8 cellular contexts compared by ENCODE assay signal in genomic region chr6:30067460-30068139, GRCh38. TPM values are rescaled to one million over a fixed set of nuclear protein-coding genes. Genes with fewer than 3 reads are reported as not detected.
DNase-seq lines count a peak whose midpoint lies in the region; ATAC-seq and TF ChIP-seq lines count a peak whose summit lies in the region.

No MANE protein-coding gene starts in this region.

- H3K4me1 ChIP-seq in BLaER1 = peaks cover 40% of the 10 kb centered on the region

- H3K36me3 ChIP-seq in BLaER1 (peaks cover 44% of the 10 kb centered on the region), MG63 (peaks cover 14% of the 10 kb centered on the region; the same call in 1 of the 2 replicates)

- intact Hi-C loops in dorsolateral prefrontal cortex (cut with DNase I) = loop anchor here (2.0 to 10.0 kb wide), 5 partner anchors 25 to 413 kb away; partner anchors contain the start of genes TRIM26 (in 2 of the 2) and MOG (in 1 of the 2)

- POLR2A ChIA-PET in naive thymus-derived CD8-positive, alpha-beta T cell (lab: Charles Lee) = interaction anchor here (0.7 to 2.4 kb wide), 2 partner anchors 259 to 342 kb away, joined by 3 to 20 read pairs; partner anchors contain the start of gene TRIM39

- H3K27me3 Mint-ChIP-seq in naive thymus-derived CD8-positive, alpha-beta T cell = peaks cover 13 to 30% (median 22%) of the 10 kb centered on the region in 5 donors

- no peaks in the 10 kb centered on the region for H3K9me3 Mint-ChIP-seq in naive thymus-derived CD8-positive, alpha-beta T cell

- H3K4me1 Mint-ChIP-seq in naive thymus-derived CD8-positive, alpha-beta T cell = peaks cover 37 to 74% (median 58%) of the 10 kb centered on the region in 4 donors

- H3K4me3 Mint-ChIP-seq in naive thymus-derived CD8-positive, alpha-beta T cell = peak overlapping the region; percentile 86 to 99 (median 98)

- peak overlapping the region; percentile 75 for H3K27ac ChIP-seq in BLaER1
- H3K27ac ChIP-seq in dorsolateral prefrontal cortex = peak overlapping the region; percentile 63 to 95 (median 90)

- H4K20me1 ChIP-seq in BLaER1 = peaks cover 4% of the 10 kb centered on the region; the same call in 1 of the 2 replicates

- H3K27me3 ChIP-seq in BLaER1 (peaks cover 13% of the 10 kb centered on the region), MG63 (no peaks in the 10 kb centered on the region), dorsolateral prefrontal cortex (peaks cover 0 to 22% (median 0%) of the 10 kb centered on the region in 45 donors)

- H3K9me3 ChIP-seq in BLaER1 (no peaks in the 10 kb centered on the region), MG63 (no peaks in the 10 kb centered on the region)

- peak overlapping the region; percentile 73 for H3K4me3 ChIP-seq in BLaER1
- peak overlapping the region; percentile 67 for H3K4me3 ChIP-seq in MG63
- H3K4me3 ChIP-seq in dorsolateral prefrontal cortex = peak overlapping the region; percentile 53 to 98 (median 82)

- no peak for TF ChIP-seq CTCF in dorsolateral prefrontal cortex (IDR thresholded peaks at IDR 0.05 in 54 of 56, conservative IDR thresholded peaks at IDR 0.05 in 2 of 56; ENCODE audit: low read depth in 1 of 56, partially characterized antibody in 56 of 56)

- H3K36me3 Mint-ChIP-seq in naive thymus-derived CD8-positive, alpha-beta T cell = peaks cover 15 to 72% (median 23%) of the 10 kb centered on the region in 3 donors

- H3K9ac ChIP-seq in BLaER1 = peak overlapping the region; percentile 75

- peak overlapping the region; percentile 97 to 100 (median 99) for H3K27ac Mint-ChIP-seq in naive thymus-derived CD8-positive, alpha-beta T cell

- H3K4me2 ChIP-seq in BLaER1 = peak overlapping the region; percentile 97

- DNase-seq in MG63 (no peak), dorsolateral prefrontal cortex (no peak), NCI-H446 treated with DMSO at 0.1 percent for 48 hours (lab: John Stamatoyannopoulos, UW) (no peak), NCI-H2227 treated with DMSO at 0.1 percent for 48 hours (lab: John Stamatoyannopoulos, UW) (no peak), CD1c-positive myeloid dendritic cell (ENCODE audit: extremely low spot score) (no peak)
- no peak for DNase-seq in naive thymus-derived CD8-positive, alpha-beta T cell

- no peak for ATAC-seq in naive thymus-derived CD8-positive, alpha-beta T cell
- ATAC-seq in HG02678 (IDR thresholded peaks at IDR 0.05; ENCODE audit: unreplicated experiment) = no peak

RNA-seq across cellular contexts. Expression of gene PPP1R11, which starts 0.6 kb away (rescaled TPM):
- 20.2 and 47.2 TPM in 2 replicates for total RNA-seq in MG63 (2014; rRNA removed; shearing (Covaris generic); ENCODE audit: low replicate concordance)
- total RNA-seq in dorsolateral prefrontal cortex = 10 to 100 TPM; 44.4 to 86.3 (median 63.9) TPM
- total RNA-seq in naive thymus-derived CD8-positive, alpha-beta T cell = 10 to 100 TPM; 56.6 to 58.1 TPM
- 100 to 1,000 TPM in 2 of 3 donors, 10 to 100 TPM in 1; 97.6 to 108 (median 101) TPM for polyA plus RNA-seq in naive thymus-derived CD8-positive, alpha-beta T cell

RNA-seq across cellular contexts. Expression of gene POLR1H, which starts 6.5 kb away (rescaled TPM):
- total RNA-seq in MG63 (2014; rRNA removed; shearing (Covaris generic); ENCODE audit: low replicate concordance) = 24.3 and 32.9 TPM in 2 replicates
- 10 to 100 TPM in 54 of 120 experiments, 1 to 10 TPM in 66; 4.4 to 22.2 (median 9.5) TPM for total RNA-seq in dorsolateral prefrontal cortex
- total RNA-seq in naive thymus-derived CD8-positive, alpha-beta T cell = 10 to 100 TPM; 35.9 to 38.5 TPM
- 100 to 1,000 TPM in 1 of 3 donors, 10 to 100 TPM in 2; 60.8 to 110 (median 93.5) TPM for polyA plus RNA-seq in naive thymus-derived CD8-positive, alpha-beta T cell

RNA-seq across cellular contexts. Expression of gene RNF39, which starts 8.0 kb away (rescaled TPM):
- not detected in 2 replicates for total RNA-seq in MG63 (2014; rRNA removed; shearing (Covaris generic); ENCODE audit: low replicate concordance)
- under 1 TPM in 7 of 120 experiments, not detected in 113; 0.23 to 0.49 (median 0.26) TPM for total RNA-seq in dorsolateral prefrontal cortex
- not detected for total RNA-seq in naive thymus-derived CD8-positive, alpha-beta T cell
- polyA plus RNA-seq in naive thymus-derived CD8-positive, alpha-beta T cell = under 1 TPM in 1 of 3 donors, not detected in 2; 0.10 TPM

RNA-seq across cellular contexts. Expression of gene TRIM31, which starts 45.3 kb away (rescaled TPM):
- total RNA-seq in MG63 (2014; rRNA removed; shearing (Covaris generic); ENCODE audit: low replicate concordance) = not detected in 2 replicates
- total RNA-seq in dorsolateral prefrontal cortex = not detected
- total RNA-seq in naive thymus-derived CD8-positive, alpha-beta T cell = not detected
- polyA plus RNA-seq in naive thymus-derived CD8-positive, alpha-beta T cell = under 1 TPM in 1 of 3 donors, not detected in 2; 0.07 TPM
